In the genomic region with DNA sequence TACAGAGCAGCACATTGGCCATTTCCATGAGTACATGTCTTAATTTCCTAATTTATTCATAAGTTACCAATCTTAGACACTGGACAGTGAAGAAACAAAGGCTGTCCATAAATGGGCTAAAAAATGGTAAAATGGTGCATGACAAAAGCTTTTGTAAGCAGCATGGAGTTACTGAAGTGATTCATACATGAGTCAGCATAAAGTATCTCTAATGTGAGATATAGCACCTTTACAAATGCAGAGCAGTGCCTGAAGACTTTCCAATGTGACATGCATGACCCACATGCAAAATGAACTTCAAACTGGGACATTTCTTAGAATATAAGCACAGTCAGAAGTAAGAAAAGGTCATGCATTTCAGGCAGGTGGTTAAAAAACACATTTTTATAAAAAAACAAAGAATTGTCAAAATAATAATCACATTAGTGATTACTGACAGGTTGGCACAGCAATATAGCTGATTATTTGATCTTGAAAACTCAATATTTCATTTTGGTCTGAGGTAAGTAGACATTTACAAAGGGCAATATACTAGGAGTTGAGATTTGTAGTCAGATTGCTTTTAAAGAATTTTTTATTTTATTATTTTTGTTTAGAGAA, we compare ENCODE assay signal across 12 cellular contexts.
DNase-seq lines count a peak whose midpoint lies in the region; ATAC-seq and TF ChIP-seq lines count a peak whose summit lies in the region.
"Had no signal": no experiment of that assay in that cellular context is flagged by ENCODE, and none has a peak within 500 bp of the region (broad histone marks: within the 10 kb centered on the region; RNA-seq: fewer than 3 reads in every experiment).

No MANE protein-coding gene starts in this region.

- no peak overlapping the region for H3K9ac ChIP-seq in endodermal cell (ENCODE audit: extremely low read depth, low read length, poor library complexity, severe bottlenecking)

- peaks cover 26% of the 10 kb centered on the region for H3K4me1 Mint-ChIP-seq in activated CD4-positive, alpha-beta T cell treated with anti-CD3 and anti-CD28 coated beads, Interleukin-2, amount 10 ng/mL, durations not matched to agents 24 days and 14 days
- peaks cover 33% of the 10 kb centered on the region for H3K4me1 Mint-ChIP-seq in endodermal cell

- H3K4me3 Mint-ChIP-seq in activated CD4-positive, alpha-beta T cell treated with anti-CD3 and anti-CD28 coated beads, Interleukin-2, amount 10 ng/mL, durations not matched to agents 24 days and 14 days: peak overlapping the region; percentile 17
- no peak overlapping the region for H3K4me3 Mint-ChIP-seq in endodermal cell
- H3K4me3 Mint-ChIP-seq: central memory CD8-positive, alpha-beta T cell had no signal

- TF ChIP-seq CTCF in endodermal cell (conservative IDR thresholded peaks at IDR 0.05): no peak

- H3K9me3 Mint-ChIP-seq in activated CD4-positive, alpha-beta T cell treated with anti-CD3 and anti-CD28 coated beads, Interleukin-2, amount 10 ng/mL, durations not matched to agents 24 days and 14 days: peaks cover 3% of the 10 kb centered on the region
- no peaks in the 10 kb centered on the region for H3K9me3 Mint-ChIP-seq in endodermal cell
- H3K9me3 Mint-ChIP-seq: central memory CD8-positive, alpha-beta T cell had no signal

- no peak for ATAC-seq in HG02852 (IDR thresholded peaks at IDR 0.05; ENCODE audit: unreplicated experiment)

- H3K36me3 Mint-ChIP-seq in activated CD4-positive, alpha-beta T cell treated with anti-CD3 and anti-CD28 coated beads, Interleukin-2, amount 10 ng/mL, durations not matched to agents 24 days and 14 days (ENCODE audit: low read depth): peaks cover 15% of the 10 kb centered on the region
- peaks cover 8% of the 10 kb centered on the region for H3K36me3 Mint-ChIP-seq in endodermal cell (ENCODE audit: low read depth)

- H3K9me3 ChIP-seq in endodermal cell (ENCODE audit: control insufficient read depth, low read length): no peaks in the 10 kb centered on the region

- peaks cover 2% of the 10 kb centered on the region for H3K27me3 Mint-ChIP-seq in activated CD4-positive, alpha-beta T cell treated with anti-CD3 and anti-CD28 coated beads, Interleukin-2, amount 10 ng/mL, durations not matched to agents 24 days and 14 days
- H3K27me3 Mint-ChIP-seq in endodermal cell (ENCODE audit: insufficient read depth): no peaks in the 10 kb centered on the region
- H3K27me3 Mint-ChIP-seq: central memory CD8-positive, alpha-beta T cell had no signal

- no peaks in the 10 kb centered on the region for H3K27me3 ChIP-seq in endodermal cell (ENCODE audit: control insufficient read depth, insufficient read depth, low read length, poor library complexity, severe bottlenecking)

- H3K4me3 ChIP-seq in endodermal cell (ENCODE audit: low read length) (no peak overlapping the region), skeletal muscle cell (ENCODE audit: low read depth, low read length) (no peak overlapping the region)

- H3K4me1 ChIP-seq in endodermal cell (ENCODE audit: control insufficient read depth, insufficient read depth, low read length): peaks cover 7% of the 10 kb centered on the region

- no peak for DNase-seq in activated CD4-positive, alpha-beta T cell treated with anti-CD3 and anti-CD28 coated beads, Interleukin-2, amount 10 ng/mL, durations not matched to agents 24 days and 14 days
- DNase-seq in activated CD4-positive, alpha-beta T cell treated with anti-CD3 and anti-CD28 coated beads for 4 hours: no peak
- DNase-seq in NCI-H226 (peak; percentile 62), endodermal cell (no peak), skeletal muscle cell (ENCODE audit: low read depth) (peak; percentile 33), cerebellar nuclear complex (lab: John Stamatoyannopoulos, UW) (no peak)
- DNase-seq in effector CD4-positive, alpha-beta T cell: no peak
- DNase-seq: activated CD8-positive, alpha-beta memory T cell treated with anti-CD3 and anti-CD28 coated beads, Interleukin-2, amount 50 U/mL, for 48 hours; stimulated activated CD4-positive, alpha-beta T cell treated with anti-CD3 and anti-CD28 coated beads, Interleukin-4, amount 100 ng/mL, for 24 hours; T1000 had no signal

- intact Hi-C loops in activated CD4-positive, alpha-beta T cell treated with anti-CD3 and anti-CD28 coated beads, Interleukin-2, amount 10 ng/mL, durations not matched to agents 24 days and 14 days (cut with micrococcal nuclease): loop anchor here (2.0 to 5.0 kb wide), 5 partner anchors 42 to 587 kb away; no protein-coding TSS in a partner anchor

- no peak overlapping the region for H3K27ac Mint-ChIP-seq in activated CD4-positive, alpha-beta T cell treated with anti-CD3 and anti-CD28 coated beads, Interleukin-2, amount 10 ng/mL, durations not matched to agents 24 days and 14 days
- H3K27ac Mint-ChIP-seq in endodermal cell: peak overlapping the region; percentile 37

- H3K27ac ChIP-seq in endodermal cell (ENCODE audit: low read depth, low read length): no peak overlapping the region

- H3K36me3 ChIP-seq in endodermal cell (ENCODE audit: control insufficient read depth, insufficient read depth, low read length): no peaks in the 10 kb centered on the region

Comparison
In these comparisons a context has a peak if more than half of its experiments do, and no peak if none do; other contexts are left out.
1. DNase-seq: peak in NCI-H226 (single experiment) and skeletal muscle cell (single experiment); none in activated CD4-positive, alpha-beta T cell treated with anti-CD3 and anti-CD28 coated beads, Interleukin-2, amount 10 ng/mL, durations not matched to agents 24 days and 14 days (single experiment), activated CD4-positive, alpha-beta T cell treated with anti-CD3 and anti-CD28 coated beads for 4 hours (0 of 2), endodermal cell (single experiment), cerebellar nuclear complex (0 of 2) and effector CD4-positive, alpha-beta T cell (single experiment).